ENCODE assay signal across 8 cellular contexts in genomic region chr12:94874086-94874985, GRCh38.
DNase-seq lines count a peak whose midpoint lies in the region; ATAC-seq and TF ChIP-seq lines count a peak whose summit lies in the region.

No MANE protein-coding gene starts in this region.

- BruUV-seq in HCT116 (replicated peaks; lab: Mats Ljungman, UMichigan) = no TSS peak

- no peaks in the 10 kb centered on the region for H3K4me1 ChIP-seq in ACC112 (ENCODE audit: control insufficient read depth, insufficient read depth, low read length, unreplicated experiment)
- peaks cover 19 to 26% of the 10 kb centered on the region in 2 experiments; a peak in 3 of 4 replicates for H3K4me1 ChIP-seq in HCT116 (ENCODE audit: control insufficient read depth in 1 of 2, insufficient read depth in 2 of 2, low read length in 2 of 2)
- no peaks in the 10 kb centered on the region for H3K4me1 ChIP-seq in colonic mucosa

- no peak for DNase-seq in HCT116 (ENCODE audit: low read depth, low spot score)
- no peak for DNase-seq in colonic mucosa
- no peak for DNase-seq in natural killer cell
- DNase-seq in G401 (ENCODE audit: low spot score) = no peak
- DNase-seq in activated CD4-positive, alpha-beta T cell treated with anti-CD3 and anti-CD28 coated beads for 1 hour = no peak
- no peak for DNase-seq in NCI-H345 (lab: John Stamatoyannopoulos, UW)

- RAD21 ChIA-PET in HCT116 (lab: Charles Lee; ENCODE audit: low non-redundant PET in 1 of 2, low total read pairs in 2 of 2, uncharacterized antibody in 2 of 2, unreplicated experiment in 2 of 2) = no interaction called here

- H3K9ac ChIP-seq in HCT116 (ENCODE audit: low read length) (peak overlapping the region; percentile 51), colonic mucosa (ENCODE audit: low read depth in 2 of 2, low read length in 2 of 2) (peak overlapping the region in 1 of 2 donors; percentile 33)

- H3K27me3 Mint-ChIP-seq in natural killer cell (ENCODE audit: low read depth in 2 of 2) = peaks cover 56 to 73% of the 10 kb centered on the region in 2 donors

- H3K9me3 Mint-ChIP-seq in natural killer cell = peaks cover 0 to under 1% of the 10 kb centered on the region in 2 donors

- no peak for TF ChIP-seq CTCF in HCT116 (IDR thresholded peaks at IDR 0.05 in 2 of 3, conservative IDR thresholded peaks at IDR 0.05 in 1 of 3; ENCODE audit: borderline replicate concordance in 1 of 3, insufficient read depth in 1 of 3, low read depth in 2 of 3, low read length in 2 of 3)
- no peak for TF ChIP-seq CTCF in colonic mucosa (IDR thresholded peaks at IDR 0.05)
- TF ChIP-seq CTCF in natural killer cell (IDR thresholded peaks at IDR 0.05) = no peak

- CTCF ChIA-PET in HCT116 (lab: Charles Lee) = interaction anchor here (1.4 kb wide), 1 partner anchor 166 kb away, joined by 4 read pairs; no protein-coding TSS in a partner anchor

- no peaks in the 10 kb centered on the region for H3K36me3 Mint-ChIP-seq in natural killer cell

- H3K27me3 ChIP-seq in ACC112 (ENCODE audit: insufficient read depth, low read length) = peaks cover 80% of the 10 kb centered on the region
- no peaks in the 10 kb centered on the region for H3K27me3 ChIP-seq in HCT116 (ENCODE audit: insufficient read depth, low read length)
- H3K27me3 ChIP-seq in colonic mucosa = peaks cover 46% of the 10 kb centered on the region

- H3K4me3 Mint-ChIP-seq in natural killer cell = peak overlapping the region; percentile 89

- peak overlapping the region in 1 of 2 donors; percentile 15 for H3K27ac Mint-ChIP-seq in natural killer cell

- H3K9me3 ChIP-seq in HCT116 (ENCODE audit: control insufficient read depth in 1 of 2, insufficient read depth in 1 of 2, low read depth in 1 of 2, low read length in 2 of 2) (no peaks in the 10 kb centered on the region), colonic mucosa (no peaks in the 10 kb centered on the region)

- H3K4me2 ChIP-seq in HCT116 (ENCODE audit: low read length) = peak overlapping the region; percentile 88

- intact Hi-C loops in HCT116 (cut with micrococcal nuclease) = loop anchor here (10.0 kb wide), 2 partner anchors 660 to 740 kb away; no protein-coding TSS in a partner anchor
- intact Hi-C loops in colonic mucosa (cut with DNase I) = loop anchor here (10.0 kb wide), 1 partner anchor 330 kb away; no protein-coding TSS in a partner anchor
- intact Hi-C loops in natural killer cell (cut with micrococcal nuclease) = loop anchor here (10.0 kb wide), 1 partner anchor 110 kb away; no protein-coding TSS in a partner anchor

- H3K4me1 Mint-ChIP-seq in natural killer cell = peaks cover 10 to 22% of the 10 kb centered on the region in 2 donors

- peak overlapping the region; percentile 65 for H3K4me3 ChIP-seq in ACC112 (ENCODE audit: low read depth, low read length)
- peak overlapping the region; percentile 45 to 59 for H3K4me3 ChIP-seq in HCT116 (replicated peaks in 1 of 2; ENCODE audit: low read depth in 1 of 2, low read length in 2 of 2)
- H3K4me3 ChIP-seq in colonic mucosa = peak overlapping the region; percentile 31

- in situ Hi-C loops in G401 (cut with HindIII; ENCODE audit: low sequenced_read_pairs) = no loop called here

- H3K79me2 ChIP-seq in ACC112 (ENCODE audit: control insufficient read depth, insufficient read depth, low read length, unreplicated experiment) (no peaks in the 10 kb centered on the region), HCT116 (ENCODE audit: insufficient read depth, low read length) (no peaks in the 10 kb centered on the region)

- H2AFZ ChIP-seq in ACC112 (ENCODE audit: low read length, unreplicated experiment) (no peak overlapping the region), HCT116 (ENCODE audit: low read depth, low read length, poor library complexity, severe bottlenecking) (peak overlapping the region; percentile 90)

- H3K36me3 ChIP-seq in ACC112 (ENCODE audit: insufficient read depth, low read length) (no peaks in the 10 kb centered on the region), HCT116 (ENCODE audit: control insufficient read depth in 1 of 2, insufficient read depth in 2 of 2, low read length in 2 of 2) (no peaks in the 10 kb centered on the region), colonic mucosa (no peaks in the 10 kb centered on the region)

- peak; percentile 1; the same call in 1 of the 2 replicates for ATAC-seq in HCT116
- ATAC-seq in natural killer cell = no peak
- ATAC-seq in HG02759 (IDR thresholded peaks at IDR 0.05; ENCODE audit: unreplicated experiment) = no peak

- H4K20me1 ChIP-seq in HCT116 (ENCODE audit: insufficient read depth) = no peaks in the 10 kb centered on the region

- H3K9me2 ChIP-seq in HCT116 (ENCODE audit: insufficient read depth) = no peaks in the 10 kb centered on the region

- POLR2A ChIA-PET in HCT116 (lab: Charles Lee) = interaction anchor here (0.8 to 1.0 kb wide), 2 partner anchors 222 to 257 kb away, joined by 3 read pairs; no protein-coding TSS in a partner anchor

- no peak overlapping the region for H3K27ac ChIP-seq in ACC112 (ENCODE audit: low read depth, low read length)
- no peak overlapping the region; the same call in 1 of the 2 replicates for H3K27ac ChIP-seq in HCT116 (ENCODE audit: low read depth, low read length)
- no peak overlapping the region for H3K27ac ChIP-seq in colonic mucosa

- TF ChIP-seq RAD21 in HCT116 (IDR thresholded peaks at IDR 0.05; ENCODE audit: low read depth) = no peak

- TF ChIP-seq POLR2A in HCT116 (IDR thresholded peaks at IDR 0.05; ENCODE audit: borderline replicate concordance, extremely low read depth, insufficient read depth, insufficient read length) = no peak

TF ChIP-seq in HCT116, 20 proteins besides CTCF, POLR2A, EP300 and RAD21:
- TF ChIP-seq, protein P1, sequence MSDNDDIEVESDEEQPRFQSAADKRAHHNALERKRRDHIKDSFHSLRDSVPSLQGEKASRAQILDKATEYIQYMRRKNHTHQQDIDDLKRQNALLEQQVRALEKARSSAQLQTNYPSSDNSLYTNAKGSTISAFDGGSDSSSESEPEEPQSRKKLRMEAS (IDR thresholded peaks at IDR 0.05) = no peak
- TF ChIP-seq ELF1 (IDR thresholded peaks at IDR 0.05; ENCODE audit: borderline replicate concordance, low read depth) (no peak), ZFX (IDR thresholded peaks at IDR 0.05) (no peak), EZH2phosphoT487 (IDR thresholded peaks at IDR 0.05; ENCODE audit: borderline replicate concordance) (no peak), EGR1 (IDR thresholded peaks at IDR 0.05; ENCODE audit: low read depth) (no peak), YY1 (IDR thresholded peaks at IDR 0.05; ENCODE audit: extremely low read depth, insufficient replicate concordance, low read depth, low read length) (no peak), CEBPB (IDR thresholded peaks at IDR 0.05; ENCODE audit: low read depth) (no peak)
- TF ChIP-seq, protein P2, sequence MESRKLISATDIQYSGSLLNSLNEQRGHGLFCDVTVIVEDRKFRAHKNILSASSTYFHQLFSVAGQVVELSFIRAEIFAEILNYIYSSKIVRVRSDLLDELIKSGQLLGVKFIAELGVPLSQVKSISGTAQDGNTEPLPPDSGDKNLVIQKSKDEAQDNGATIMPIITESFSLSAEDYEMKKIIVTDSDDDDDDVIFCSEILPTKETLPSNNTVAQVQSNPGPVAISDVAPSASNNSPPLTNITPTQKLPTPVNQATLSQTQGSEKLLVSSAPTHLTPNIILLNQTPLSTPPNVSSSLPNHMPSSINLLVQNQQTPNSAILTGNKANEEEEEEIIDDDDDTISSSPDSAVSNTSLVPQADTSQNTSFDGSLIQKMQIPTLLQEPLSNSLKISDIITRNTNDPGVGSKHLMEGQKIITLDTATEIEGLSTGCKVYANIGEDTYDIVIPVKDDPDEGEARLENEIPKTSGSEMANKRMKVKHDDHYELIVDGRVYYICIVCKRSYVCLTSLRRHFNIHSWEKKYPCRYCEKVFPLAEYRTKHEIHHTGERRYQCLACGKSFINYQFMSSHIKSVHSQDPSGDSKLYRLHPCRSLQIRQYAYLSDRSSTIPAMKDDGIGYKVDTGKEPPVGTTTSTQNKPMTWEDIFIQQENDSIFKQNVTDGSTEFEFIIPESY (IDR thresholded peaks at IDR 0.05; ENCODE audit: extremely low read depth, insufficient replicate concordance, low read length) = no peak
- TF ChIP-seq, protein P3, sequence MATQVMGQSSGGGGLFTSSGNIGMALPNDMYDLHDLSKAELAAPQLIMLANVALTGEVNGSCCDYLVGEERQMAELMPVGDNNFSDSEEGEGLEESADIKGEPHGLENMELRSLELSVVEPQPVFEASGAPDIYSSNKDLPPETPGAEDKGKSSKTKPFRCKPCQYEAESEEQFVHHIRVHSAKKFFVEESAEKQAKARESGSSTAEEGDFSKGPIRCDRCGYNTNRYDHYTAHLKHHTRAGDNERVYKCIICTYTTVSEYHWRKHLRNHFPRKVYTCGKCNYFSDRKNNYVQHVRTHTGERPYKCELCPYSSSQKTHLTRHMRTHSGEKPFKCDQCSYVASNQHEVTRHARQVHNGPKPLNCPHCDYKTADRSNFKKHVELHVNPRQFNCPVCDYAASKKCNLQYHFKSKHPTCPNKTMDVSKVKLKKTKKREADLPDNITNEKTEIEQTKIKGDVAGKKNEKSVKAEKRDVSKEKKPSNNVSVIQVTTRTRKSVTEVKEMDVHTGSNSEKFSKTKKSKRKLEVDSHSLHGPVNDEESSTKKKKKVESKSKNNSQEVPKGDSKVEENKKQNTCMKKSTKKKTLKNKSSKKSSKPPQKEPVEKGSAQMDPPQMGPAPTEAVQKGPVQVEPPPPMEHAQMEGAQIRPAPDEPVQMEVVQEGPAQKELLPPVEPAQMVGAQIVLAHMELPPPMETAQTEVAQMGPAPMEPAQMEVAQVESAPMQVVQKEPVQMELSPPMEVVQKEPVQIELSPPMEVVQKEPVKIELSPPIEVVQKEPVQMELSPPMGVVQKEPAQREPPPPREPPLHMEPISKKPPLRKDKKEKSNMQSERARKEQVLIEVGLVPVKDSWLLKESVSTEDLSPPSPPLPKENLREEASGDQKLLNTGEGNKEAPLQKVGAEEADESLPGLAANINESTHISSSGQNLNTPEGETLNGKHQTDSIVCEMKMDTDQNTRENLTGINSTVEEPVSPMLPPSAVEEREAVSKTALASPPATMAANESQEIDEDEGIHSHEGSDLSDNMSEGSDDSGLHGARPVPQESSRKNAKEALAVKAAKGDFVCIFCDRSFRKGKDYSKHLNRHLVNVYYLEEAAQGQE (IDR thresholded peaks at IDR 0.05; ENCODE audit: low read depth) = no peak
TF ChIP-seq in HCT116: peak in this region for 0.
